10 cellular contexts compared by ENCODE assay signal in the genomic region with DNA sequence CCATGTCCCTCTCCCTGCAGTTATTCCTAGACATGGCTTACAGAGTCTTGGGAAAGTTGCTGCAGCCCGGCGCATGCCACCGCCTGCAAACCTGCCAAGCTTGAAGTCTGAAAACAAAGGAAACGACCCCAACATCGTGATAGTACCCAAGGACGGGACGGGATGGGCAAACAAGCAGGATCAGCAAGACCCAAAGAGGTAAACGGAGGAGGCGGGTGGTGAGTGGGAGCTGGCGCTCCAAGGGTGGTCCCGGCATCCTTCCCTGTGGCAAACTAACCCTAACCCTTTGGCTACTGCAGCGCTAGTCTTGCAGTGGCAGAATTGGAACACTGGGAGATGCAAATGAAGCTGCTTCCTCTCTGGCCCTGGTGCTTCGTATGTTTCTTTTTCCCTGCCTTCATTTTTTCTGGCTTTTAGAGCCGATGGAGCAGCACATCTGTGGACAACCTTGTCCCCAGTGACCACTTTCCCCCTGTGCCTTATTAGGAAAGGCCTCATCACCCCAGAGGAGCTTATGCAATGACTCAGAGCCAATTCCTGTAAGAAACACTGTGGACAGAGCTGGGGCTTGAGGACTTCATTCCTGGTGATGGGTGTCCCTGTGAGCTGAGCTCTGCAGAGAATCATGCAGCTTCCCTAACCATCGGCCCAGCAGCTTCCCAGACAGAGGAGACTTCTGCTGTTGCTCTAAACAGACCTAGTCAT. TPM values are rescaled to one million over a fixed set of nuclear protein-coding genes. Genes with fewer than 3 reads are reported as not detected.
A peak's percentile ranks its signal among the peaks of the same experiment; 100 is the strongest.
DNase-seq lines count a peak whose midpoint lies in the region; TF ChIP-seq lines count a peak whose summit lies in the region.
"Had no signal": no experiment of that assay in that cellular context is flagged by ENCODE, and none has a peak within 500 bp of the region (broad histone marks: within the 10 kb centered on the region; RNA-seq: fewer than 3 reads in every experiment).

No MANE protein-coding gene starts in this region.

- intact Hi-C loops in colonic mucosa (cut with DNase I) (no loop called here), head of caudate nucleus (cut with DNase I) (no loop called here), prostate gland (cut with DNase I) (no loop called here)

- TF ChIP-seq CTCF in colonic mucosa (IDR thresholded peaks at IDR 0.05) (no peak), type B pancreatic cell (conservative IDR thresholded peaks at IDR 0.05) (no peak), prostate gland (IDR thresholded peaks at IDR 0.05) (no peak)

- H3K9ac ChIP-seq in HUES48 (ENCODE audit: low read depth, low read length) (no peak overlapping the region), colonic mucosa (ENCODE audit: low read depth in 2 of 2, low read length in 2 of 2) (no peak overlapping the region), mesendoderm (ENCODE audit: low read length) (no peak overlapping the region)

- no CpG with 5 or more reads among the region's 15 CpGs for WGBS in mesendoderm (ENCODE audit: extremely low coverage, insufficient coverage, low lambda C conversion rate)
- WGBS in prostate gland, result 63% methylated on average over 15 of the region's 15 CpGs

- H3K36me3 Mint-ChIP-seq in type B pancreatic cell, result peaks cover 34% of the 10 kb centered on the region

- no peaks in the 10 kb centered on the region for H3K9me3 Mint-ChIP-seq in type B pancreatic cell

- in situ Hi-C loops in ACHN (cut with HindIII; ENCODE audit: low pct_ligation_motif_present, low pct_unique_long_range_greater_than_20kb, low sequenced_read_pairs), result no loop called here

- H4K5ac ChIP-seq in mesendoderm (ENCODE audit: low read length), result no peak overlapping the region

- no peak overlapping the region for H3K27ac Mint-ChIP-seq in type B pancreatic cell

- H3K9me3 ChIP-seq in HUES48 (ENCODE audit: control insufficient read depth, insufficient read depth, low read length) (no peaks in the 10 kb centered on the region), colonic mucosa (no peaks in the 10 kb centered on the region), prostate gland (no peaks in the 10 kb centered on the region)

- peak overlapping the region; percentile 10 for H3K56ac ChIP-seq in mesendoderm (ENCODE audit: low read length)

- H3K4me3 ChIP-seq in HUES48 (ENCODE audit: low read depth, low read length), result no peak overlapping the region
- no peak overlapping the region for H3K4me3 ChIP-seq in colonic mucosa
- H3K4me3 ChIP-seq in mesendoderm (ENCODE audit: low read length), result no peak overlapping the region
- no peak overlapping the region for H3K4me3 ChIP-seq in prostate gland

- H3K79me2 ChIP-seq in mesendoderm (ENCODE audit: control insufficient read depth, insufficient read depth, low read length), result peaks cover 66% of the 10 kb centered on the region

- H3K4me1 ChIP-seq in HUES48 (ENCODE audit: control insufficient read depth, insufficient read depth, low read length) (peaks cover 66% of the 10 kb centered on the region), colonic mucosa (no peaks in the 10 kb centered on the region), mesendoderm (ENCODE audit: control insufficient read depth, low read depth, low read length) (peaks cover 4% of the 10 kb centered on the region), prostate gland (replicated peaks) (peaks cover 13% of the 10 kb centered on the region)

- no peak overlapping the region for H2AK5ac ChIP-seq in mesendoderm (ENCODE audit: low read length)

- H3K4ac ChIP-seq in mesendoderm (ENCODE audit: low read depth, low read length), result no peak overlapping the region

- no peak overlapping the region for H3K18ac ChIP-seq in mesendoderm (ENCODE audit: low read length)

- H3K27me3 Mint-ChIP-seq in type B pancreatic cell, result no peaks in the 10 kb centered on the region

- no peak overlapping the region for H3K4me3 Mint-ChIP-seq in type B pancreatic cell

- H3K4me1 Mint-ChIP-seq in type B pancreatic cell (ENCODE audit: unreplicated experiment), result peaks cover 23% of the 10 kb centered on the region

- H3K23ac ChIP-seq in mesendoderm (ENCODE audit: low read length), result no peak overlapping the region

- no peak overlapping the region for H2BK120ac ChIP-seq in mesendoderm (ENCODE audit: low read depth, low read length)

- no peak overlapping the region for H3K4me2 ChIP-seq in mesendoderm (ENCODE audit: low read length)

- peak; percentile 46 for DNase-seq in ACHN
- no peak for DNase-seq in colonic mucosa
- peak; percentile 61 for DNase-seq in mesendoderm
- DNase-seq in GOT3 (lab: John Stamatoyannopoulos, UW), result no peak
- DNase-seq in head of caudate nucleus, result no peak
- DNase-seq in type B pancreatic cell (ENCODE audit: extremely low spot score, unreplicated experiment), result no peak
- DNase-seq in prostate gland (ENCODE audit: low spot score), result no peak
- DNase-seq: activated CD4-positive, CD25-positive, alpha-beta regulatory T cell; DMS53 had no signal

- peaks cover 60% of the 10 kb centered on the region for H3K36me3 ChIP-seq in HUES48 (ENCODE audit: control insufficient read depth, insufficient read depth, low read length)
- peaks cover 23% of the 10 kb centered on the region for H3K36me3 ChIP-seq in colonic mucosa
- peaks cover 23% of the 10 kb centered on the region for H3K36me3 ChIP-seq in mesendoderm (ENCODE audit: control insufficient read depth, insufficient read depth, low read length)
- no peaks in the 10 kb centered on the region for H3K36me3 ChIP-seq in prostate gland

- H2BK5ac ChIP-seq in mesendoderm (ENCODE audit: low read length), result no peak overlapping the region

- no peaks in the 10 kb centered on the region for H3K27me3 ChIP-seq in HUES48 (ENCODE audit: control insufficient read depth, insufficient read depth, low read length)
- no peaks in the 10 kb centered on the region for H3K27me3 ChIP-seq in colonic mucosa
- no peaks in the 10 kb centered on the region for H3K27me3 ChIP-seq in mesendoderm (ENCODE audit: insufficient read depth, low read length, poor library complexity)
- H3K27me3 ChIP-seq in prostate gland (replicated peaks; ENCODE audit: insufficient read depth), result no peaks in the 10 kb centered on the region

- H3K79me1 ChIP-seq in mesendoderm (ENCODE audit: low read length), result peaks cover 33% of the 10 kb centered on the region

- H3K27ac ChIP-seq in HUES48 (ENCODE audit: low read depth, low read length), result peak overlapping the region; percentile 42
- peak overlapping the region; percentile 7 for H3K27ac ChIP-seq in colonic mucosa
- H3K27ac ChIP-seq in mesendoderm (ENCODE audit: low read depth, low read length), result peak overlapping the region; percentile 37
- no peak overlapping the region for H3K27ac ChIP-seq in prostate gland

- H4K8ac ChIP-seq in mesendoderm (ENCODE audit: low read depth, low read length), result no peak overlapping the region

- TF ChIP-seq POLR2A in prostate gland (IDR thresholded peaks at IDR 0.05), result no peak

- no peak overlapping the region for H2BK15ac ChIP-seq in mesendoderm (replicated peaks; ENCODE audit: low read depth)

RNA-seq across cellular contexts. Expression of gene PRRC2B, which starts 38.9 kb away (rescaled TPM):
- total RNA-seq in colonic mucosa, result 100 to 1,000 TPM; 127 to 131 TPM
- polyA plus RNA-seq in mesendoderm (2013, experiment 1 of 2), result 62.7 TPM
- polyA plus RNA-seq in mesendoderm (2013, experiment 2 of 2), result 70.0 TPM
- 225 and 300 TPM in 2 replicates for total RNA-seq in type B pancreatic cell (ENCODE audit: low replicate concordance)
- total RNA-seq in prostate gland, result 100 to 1,000 TPM in 1 of 2 donors, 10 to 100 TPM in 1; 94.7 to 197 TPM

Comparison
In these comparisons a context has a peak if more than half of its experiments do, and no peak if none do; other contexts are left out.
1. DNase-seq: peak in ACHN (single experiment) and mesendoderm (single experiment); none in colonic mucosa (single experiment), GOT3 (single experiment), head of caudate nucleus (0 of 42), type B pancreatic cell (single experiment) and prostate gland (single experiment).
2. H3K27ac ChIP-seq: peak in HUES48 (single experiment), colonic mucosa (single experiment) and mesendoderm (single experiment); none in prostate gland (0 of 2).